21 cellular contexts compared by ENCODE assay signal in genomic region chr7:86958380-86958779, GRCh38.
"Had no signal": no experiment of that assay in that cellular context is flagged by ENCODE, and none has a peak within 500 bp of the region (broad histone marks: within the 10 kb centered on the region; RNA-seq: fewer than 3 reads in every experiment).

No MANE protein-coding gene starts in this region.

- ATAC-seq: activated T-helper 17 cell treated with anti-CD3 and anti-CD28 coated beads, Interleukin-2, amount 50 U/mL, for 72 hours; T-helper 17 cell had no signal

- DNase-seq: activated CD4-positive, alpha-beta memory T cell treated with anti-CD3 and anti-CD28 coated beads for 36 hours; activated CD4-positive, alpha-beta T cell treated with anti-CD3 and anti-CD28 coated beads, Interleukin-2, amount 10 ng/mL, durations not matched to agents 7 days and 5 days; activated CD4-positive, CD25-positive, alpha-beta regulatory T cell; activated gamma-delta T cell; activated naive CD4-positive, alpha-beta T cell treated with anti-CD3 and anti-CD28 coated beads for 36 hours; activated T-cell treated with anti-CD3 and anti-CD28 coated beads for 4 hours; activated T-cell treated with anti-CD3 and anti-CD28 coated beads, Interleukin-2, amount 50 U/mL, for 48 hours; amygdala; Karpas-422; MM.1S; NCI-H1105; NCI-H1436; NCI-H1694 treated with DMSO at 0.1 percent for 48 hours; NCI-H2029 treated with DMSO at 0.1 percent for 48 hours; NCI-H510A treated with DMSO at 0.1 percent for 48 hours; NCI-H69; SHP77 treated with DMSO at 0.1 percent for 48 hours; T-helper 17 cell; T-helper 9 cell had no signal

- FAIRE-seq: astrocyte had no signal
